ENCODE assay signal across 1 cellular context in the genomic region with DNA sequence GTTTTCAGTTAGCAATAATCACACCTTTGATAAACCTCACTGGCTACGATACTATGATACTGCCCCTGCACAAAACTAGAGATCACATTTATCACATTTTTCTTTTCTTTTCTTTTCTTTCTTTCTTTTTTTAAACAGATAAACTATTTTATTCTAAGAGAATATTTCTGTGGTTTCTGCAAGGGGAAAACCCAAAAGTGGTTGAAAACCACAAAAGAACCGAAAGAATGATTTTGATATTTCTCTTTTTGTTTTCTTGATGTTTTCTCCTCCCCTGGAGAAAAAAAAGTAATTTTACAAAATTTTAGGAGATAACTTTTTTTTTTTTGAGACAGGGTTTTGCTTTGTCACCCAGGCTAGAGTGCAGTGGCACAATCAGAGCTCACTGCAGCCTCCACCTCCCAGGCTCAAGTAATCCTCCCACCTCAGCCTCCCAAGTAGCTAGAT.
A peak's percentile ranks its signal among the peaks of the same experiment; 100 is the strongest.
TF ChIP-seq lines count a peak whose summit lies in the region.

No MANE protein-coding gene starts in this region.

TF ChIP-seq in HepG2, 621 proteins besides CTCF, POLR2A, EP300 and RAD21 (continued from another document):
- TF ChIP-seq, protein P1, sequence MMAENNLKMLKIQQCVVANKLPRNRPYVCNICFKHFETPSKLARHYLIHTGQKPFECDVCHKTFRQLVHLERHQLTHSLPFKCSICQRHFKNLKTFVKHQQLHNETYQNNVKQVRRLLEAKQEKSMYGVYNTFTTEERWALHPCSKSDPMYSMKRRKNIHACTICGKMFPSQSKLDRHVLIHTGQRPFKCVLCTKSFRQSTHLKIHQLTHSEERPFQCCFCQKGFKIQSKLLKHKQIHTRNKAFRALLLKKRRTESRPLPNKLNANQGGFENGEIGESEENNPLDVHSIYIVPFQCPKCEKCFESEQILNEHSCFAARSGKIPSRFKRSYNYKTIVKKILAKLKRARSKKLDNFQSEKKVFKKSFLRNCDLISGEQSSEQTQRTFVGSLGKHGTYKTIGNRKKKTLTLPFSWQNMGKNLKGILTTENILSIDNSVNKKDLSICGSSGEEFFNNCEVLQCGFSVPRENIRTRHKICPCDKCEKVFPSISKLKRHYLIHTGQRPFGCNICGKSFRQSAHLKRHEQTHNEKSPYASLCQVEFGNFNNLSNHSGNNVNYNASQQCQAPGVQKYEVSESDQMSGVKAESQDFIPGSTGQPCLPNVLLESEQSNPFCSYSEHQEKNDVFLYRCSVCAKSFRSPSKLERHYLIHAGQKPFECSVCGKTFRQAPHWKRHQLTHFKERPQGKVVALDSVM (CRISPR knock-in tag; IDR thresholded peaks at IDR 0.05): peak; percentile 53; the same call in 1 of the 2 replicates
